In genomic region chr3:140573011-140573410, GRCh38 we compare ENCODE assay signal across 16 cellular contexts.
"Had no signal": no experiment of that assay in that cellular context is flagged by ENCODE, and none has a peak within 500 bp of the region (broad histone marks: within the 10 kb centered on the region; RNA-seq: fewer than 3 reads in every experiment).

No MANE protein-coding gene starts in this region.

- H3K36me3 ChIP-seq: gastroesophageal sphincter, neutrophil, suprapubic skin, upper lobe of left lung had no signal

- H3K79me2 ChIP-seq: hepatocyte had no signal

- H3K27ac ChIP-seq: gastroesophageal sphincter, hepatocyte, neutrophil, suprapubic skin, upper lobe of left lung had no signal

- H3K27me3 ChIP-seq: hepatocyte, neutrophil, suprapubic skin, upper lobe of left lung had no signal

- DNase-seq: activated CD4-positive, alpha-beta memory T cell treated with anti-CD3 and anti-CD28 coated beads, Interleukin-2, amount 10 ng/mL, durations not matched to agents 7 days and 5 days; activated CD4-positive, CD25-positive, alpha-beta regulatory T cell treated with anti-CD3 and anti-CD28 coated beads, Interleukin-2, amount 50 U/mL, for 72 hours; activated gamma-delta T cell; activated naive CD8-positive, alpha-beta T cell treated with anti-CD3 and anti-CD28 coated beads for 36 hours; activated T-cell treated with anti-CD3 and anti-CD28 coated beads, Interleukin-2, amount 50 U/mL, for 48 hours; dermis blood vessel endothelial cell; kidney; naive B cell; stimulated activated CD4-positive, alpha-beta T cell treated with anti-CD3 and anti-CD28 coated beads, Interleukin-2, amount 100 ng/mL, for 48 hours; stimulated activated naive CD8-positive, alpha-beta T cell treated with anti-CD3 and anti-CD28 coated beads, Interleukin-15, Interleukin-2, amounts not matched to agents 100 U/mL and 50 U/mL, for 24 hours; upper lobe of left lung had no signal

- ATAC-seq: gastroesophageal sphincter; stimulated activated naive CD8-positive, alpha-beta T cell treated with anti-CD3 and anti-CD28 coated beads, Interleukin-15, Interleukin-2, amounts not matched to agents 100 U/mL and 50 U/mL, for 24 hours had no signal

- H3K4me1 ChIP-seq: suprapubic skin, upper lobe of left lung had no signal

- FAIRE-seq: kidney had no signal

- H2AFZ ChIP-seq: hepatocyte had no signal

- H3K4me3 ChIP-seq: gastroesophageal sphincter, hepatocyte, lung, suprapubic skin, upper lobe of left lung had no signal

- H3K9me3 ChIP-seq: gastroesophageal sphincter, neutrophil, suprapubic skin, upper lobe of left lung had no signal

- H3K4me2 ChIP-seq: hepatocyte had no signal
